In genomic region chr12:11014234-11014633, GRCh38 we compare ENCODE assay signal across 16 cellular contexts. TPM values are rescaled to one million over a fixed set of nuclear protein-coding genes. Genes with fewer than 3 reads are reported as not detected.
"Had no signal": no experiment of that assay in that cellular context is flagged by ENCODE, and none has a peak within 500 bp of the region (broad histone marks: within the 10 kb centered on the region; RNA-seq: fewer than 3 reads in every experiment).

No MANE protein-coding gene starts in this region.

- H3K4me3 ChIP-seq: coronary artery, heart right ventricle, thoracic aorta had no signal

- H3K9me3 Mint-ChIP-seq: T-helper 2 cell treated with Interferon-gamma antibody and Interleukin-4, amounts not matched to agents 5 μg/mL and 100 μg/mL, for 36 hours had no signal

- H3K27ac ChIP-seq: coronary artery, heart right ventricle, thoracic aorta had no signal

- H3K27me3 ChIP-seq: heart right ventricle had no signal

- H3K27ac Mint-ChIP-seq: activated CD8-positive, alpha-beta memory T cell treated with anti-CD3 and anti-CD28 coated beads, Interleukin-2, amount 10 ng/mL, durations not matched to agents 7 days and 5 days; T-helper 2 cell treated with Interferon-gamma antibody and Interleukin-4, amounts not matched to agents 5 μg/mL and 100 μg/mL, for 36 hours had no signal

- DNase-seq: activated CD8-positive, alpha-beta memory T cell treated with anti-CD3 and anti-CD28 coated beads, Interleukin-2, amount 10 ng/mL, durations not matched to agents 7 days and 5 days; activated gamma-delta T cell treated with Interleukin-2 at 50 U/mL for 16 hours; activated T-cell treated with anti-CD3 and anti-CD28 coated beads, Interleukin-2, amount 50 U/mL, for 48 hours; caudate nucleus; effector CD4-positive, alpha-beta T cell; heart right ventricle; stimulated activated CD4-positive, alpha-beta T cell treated with anti-CD3 and anti-CD28 coated beads, Interleukin-4, amount 100 ng/mL, for 1 hour; stimulated activated CD8-positive, alpha-beta memory T cell treated with anti-CD3 and anti-CD28 coated beads, Interleukin-4, amount 100 ng/mL, for 48 hours; stimulated activated naive CD8-positive, alpha-beta T cell treated with anti-CD3 and anti-CD28 coated beads, Interleukin-15, Interleukin-2, amounts not matched to agents 100 U/mL and 50 U/mL, for 24 hours; SW 1271 had no signal

- ATAC-seq: activated CD4-positive, CD25-positive, alpha-beta regulatory T cell treated with anti-CD3 and anti-CD28 coated beads, Interleukin-2, amount 50 U/mL, for 24 hours; activated CD8-positive, alpha-beta memory T cell treated with anti-CD3 and anti-CD28 coated beads, Interleukin-2, amount 10 ng/mL, durations not matched to agents 7 days and 5 days; heart right ventricle; stimulated activated naive CD8-positive, alpha-beta T cell treated with anti-CD3 and anti-CD28 coated beads, Interleukin-15, Interleukin-2, amounts not matched to agents 100 U/mL and 50 U/mL, for 24 hours had no signal

- H3K9me3 ChIP-seq: heart right ventricle, thoracic aorta had no signal

- H3K36me3 ChIP-seq: heart right ventricle, thoracic aorta had no signal

RNA-seq across cellular contexts. Expression of gene TAS2R50, which starts 27.5 kb away (rescaled TPM):
- polyA plus RNA-seq: heart right ventricle, neural cell, urinary bladder had no signal

RNA-seq across cellular contexts. Expression of gene TAS2R46, which starts 47.9 kb away (rescaled TPM):
- polyA plus RNA-seq: heart right ventricle, neural cell, urinary bladder had no signal
